23 cellular contexts compared by ENCODE assay signal in genomic region chr3:47605646-47606045, GRCh38. TPM values are rescaled to one million over a fixed set of nuclear protein-coding genes. Genes with fewer than 3 reads are reported as not detected.
DNase-seq lines count a peak whose midpoint lies in the region; ATAC-seq and TF ChIP-seq lines count a peak whose summit lies in the region.
"Had no signal": no experiment of that assay in that cellular context is flagged by ENCODE, and none has a peak within 500 bp of the region (broad histone marks: within the 10 kb centered on the region; RNA-seq: fewer than 3 reads in every experiment).

No MANE protein-coding gene starts in this region.

- CTCF ChIA-PET in IMR-90 (lab: Yijun Ruan, JAX) = no interaction called here

- peaks cover 31% of the 10 kb centered on the region for H3K36me3 ChIP-seq in IMR-90 (ENCODE audit: control insufficient read depth, insufficient read depth, low read length)

- peaks cover 20 to 36% of the 10 kb centered on the region in 2 experiments for H3K79me1 ChIP-seq in IMR-90 (ENCODE audit: low read depth in 1 of 2, low read length in 2 of 2)

- H3K4me2 ChIP-seq in IMR-90 (ENCODE audit: low read depth, low read length) = no peak overlapping the region

- no peak overlapping the region for H4K91ac ChIP-seq in IMR-90 (ENCODE audit: insufficient read depth, low read depth, low read length)

- no peak for TF ChIP-seq RAD21 in IMR-90 (IDR thresholded peaks at IDR 0.05; ENCODE audit: low read length)

- H2BK15ac ChIP-seq in IMR-90 (ENCODE audit: low read depth, low read length) = no peak overlapping the region

- no peak overlapping the region for H3K23ac ChIP-seq in IMR-90 (ENCODE audit: low read depth, low read length)

- no peak overlapping the region for H3K4ac ChIP-seq in IMR-90 (ENCODE audit: low read depth, low read length)

- no peak overlapping the region for H2BK20ac ChIP-seq in IMR-90 (ENCODE audit: low read depth, low read length)

- no TSS peak for BruUV-seq in IMR-90 (replicated peaks; lab: Mats Ljungman, UMichigan)

- WGBS in IMR-90 (ENCODE audit: extremely low coverage in 2 of 2, insufficient read length in 1 of 2), 2 experiments = no CpG with 5 or more reads among the region's 2 CpGs
- 48% methylated on average over 2 of the region's 2 CpGs for WGBS in right cardiac atrium

- H3K14ac ChIP-seq in IMR-90 (replicated peaks; ENCODE audit: low read depth, low read length) = no peak overlapping the region

- H3K27ac Mint-ChIP-seq in chondrocyte (ENCODE audit: unreplicated experiment) = peak overlapping the region; percentile 55
- H3K27ac Mint-ChIP-seq: activated CD4-positive, alpha-beta T cell treated with anti-CD3 and anti-CD28 coated beads, Interleukin-2, amount 10 ng/mL, durations not matched to agents 24 days and 14 days; T-cell had no signal

- peak; percentile 77 for ATAC-seq in IMR-90 (ENCODE audit: low read depth)
- ATAC-seq in right cardiac atrium = no peak
- ATAC-seq in GM19452 (IDR thresholded peaks at IDR 0.05; ENCODE audit: unreplicated experiment) = no peak
- ATAC-seq in GM18867 (IDR thresholded peaks at IDR 0.05; ENCODE audit: unreplicated experiment) = no peak
- ATAC-seq: left cardiac atrium, T-cell had no signal

- POLR2A ChIA-PET in IMR-90 (lab: Charles Lee; ENCODE audit: unreplicated experiment) = no interaction called here

- dilution Hi-C loops in IMR-90 (cut with HindIII; ENCODE audit: low sequenced_read_pairs, unreplicated experiment) = no loop called here

- H3K9me3 ChIP-seq in IMR-90 (ENCODE audit: control insufficient read depth, insufficient read depth, low read length) (no peaks in the 10 kb centered on the region), right cardiac atrium (ENCODE audit: control insufficient read depth, low read length) (no peaks in the 10 kb centered on the region)
- H3K9me3 ChIP-seq: suprapubic skin had no signal

- no peak overlapping the region for H2AK5ac ChIP-seq in IMR-90 (ENCODE audit: low read depth, low read length)

- H4K5ac ChIP-seq in IMR-90 (ENCODE audit: low read depth, low read length) = no peak overlapping the region

- in situ Hi-C loops in ACHN (cut with HindIII; ENCODE audit: low pct_ligation_motif_present, low pct_unique_long_range_greater_than_20kb, low sequenced_read_pairs) (no loop called here), IMR-90 (cut with MboI; ENCODE audit: low sequenced_read_pairs) (no loop called here)

- no peak overlapping the region for H3K4me3 ChIP-seq in IMR-90 (ENCODE audit: insufficient read depth, low read depth, low read length)
- H3K4me3 ChIP-seq in right cardiac atrium (ENCODE audit: low read length) = no peak overlapping the region
- H3K4me3 ChIP-seq: suprapubic skin had no signal

- peaks cover 16% of the 10 kb centered on the region for H4K20me1 ChIP-seq in IMR-90 (ENCODE audit: insufficient read depth, low read length)

- no peak overlapping the region for H2BK120ac ChIP-seq in IMR-90 (ENCODE audit: low read depth, low read length)

- peaks cover 21% of the 10 kb centered on the region for H3K9me1 ChIP-seq in IMR-90 (ENCODE audit: insufficient read depth, low read length)

- H3K27ac ChIP-seq in IMR-90 (ENCODE audit: insufficient read depth, low read length) (no peak overlapping the region), right cardiac atrium (ENCODE audit: low read length) (no peak overlapping the region)
- H3K27ac ChIP-seq: suprapubic skin had no signal

- no peaks in the 10 kb centered on the region for H3K27me3 ChIP-seq in IMR-90 (ENCODE audit: control insufficient read depth, insufficient read depth, low read length)
- H3K27me3 ChIP-seq in right cardiac atrium (ENCODE audit: control insufficient read depth, insufficient read depth) = no peaks in the 10 kb centered on the region
- H3K27me3 ChIP-seq: suprapubic skin had no signal

- no peak overlapping the region for H3K4me3 Mint-ChIP-seq in chondrocyte (ENCODE audit: unreplicated experiment)
- H3K4me3 Mint-ChIP-seq: activated CD4-positive, alpha-beta T cell treated with anti-CD3 and anti-CD28 coated beads, Interleukin-2, amount 10 ng/mL, durations not matched to agents 24 days and 14 days; CD8-positive, alpha-beta memory T cell; mesothelial cell of epicardium; nephron progenitor cell; T-cell had no signal

- H3K9me3 Mint-ChIP-seq in chondrocyte (ENCODE audit: low read depth) = no peaks in the 10 kb centered on the region
- H3K9me3 Mint-ChIP-seq: activated CD4-positive, alpha-beta T cell treated with anti-CD3 and anti-CD28 coated beads, Interleukin-2, amount 10 ng/mL, durations not matched to agents 24 days and 14 days; CD8-positive, alpha-beta memory T cell; mesothelial cell of epicardium; nephron progenitor cell; T-cell had no signal

- TF ChIP-seq CTCF in IMR-90 (conservative IDR thresholded peaks at IDR 0.05; ENCODE audit: low read depth, low read length) (no peak), chondrocyte (IDR thresholded peaks at IDR 0.05) (no peak)

- H2AK9ac ChIP-seq in IMR-90 (replicated peaks; ENCODE audit: low read depth, low read length, poor library complexity) = no peak overlapping the region

- peaks cover 31% of the 10 kb centered on the region for H3K36me3 Mint-ChIP-seq in chondrocyte (ENCODE audit: low read depth)

- no peak for TF ChIP-seq POLR2A in IMR-90 (IDR thresholded peaks at IDR 0.05; ENCODE audit: low read depth, low read length)

- H3K9ac ChIP-seq in IMR-90 (ENCODE audit: low read depth, low read length) = no peak overlapping the region

- no peak overlapping the region for H2BK5ac ChIP-seq in IMR-90 (ENCODE audit: low read depth, low read length, poor library complexity, severe bottlenecking)

- no peak overlapping the region for H3K18ac ChIP-seq in IMR-90 (ENCODE audit: low read depth, low read length)

- no peak overlapping the region for H4K8ac ChIP-seq in IMR-90 (ENCODE audit: low read depth in 2 of 2, low read length in 2 of 2)

- DNase-seq in ACHN (peak; percentile 6), IMR-90 (peak; percentile 78), chondrocyte (ENCODE audit: low spot score) (no peak), kidney tubule cell (ENCODE audit: low spot score) (peak; percentile 88), right cardiac atrium (no peak), NCI-H2196 treated with DMSO at 0.1 percent for 48 hours (lab: John Stamatoyannopoulos, UW; ENCODE audit: unreplicated experiment) (no peak)
- DNase-seq: activated CD4-positive, alpha-beta T cell treated with anti-CD3 and anti-CD28 coated beads, Interleukin-2, amount 10 ng/mL, durations not matched to agents 24 days and 14 days; activated gamma-delta T cell; CD8-positive, alpha-beta memory T cell; DND-41; foreskin fibroblast; Kasumi-1; left cardiac atrium; NCI-H1417 treated with DMSO at 0.1 percent for 48 hours; NCI-H69; nephron progenitor cell; SHP77; stimulated activated CD8-positive, alpha-beta memory T cell treated with anti-CD3 and anti-CD28 coated beads, Interleukin-4, amount 100 ng/mL, for 48 hours; T-cell had no signal

- intact Hi-C loops in IMR-90 (cut with micrococcal nuclease) (no loop called here), right cardiac atrium (cut with DNase I) (no loop called here)

- H3K56ac ChIP-seq in IMR-90 (ENCODE audit: extremely low read depth, insufficient read depth, low read length) = no peak overlapping the region

- H3K4me1 ChIP-seq in IMR-90 (ENCODE audit: control insufficient read depth, insufficient read depth, low read length) (peaks cover 2% of the 10 kb centered on the region; the same call in 1 of the 2 replicates), right cardiac atrium (ENCODE audit: control insufficient read depth, insufficient read depth, low read length) (peaks cover 1% of the 10 kb centered on the region)
- H3K4me1 ChIP-seq: suprapubic skin had no signal

- H3K4me1 Mint-ChIP-seq in chondrocyte (ENCODE audit: low read depth) = peaks cover 18% of the 10 kb centered on the region
- H3K4me1 Mint-ChIP-seq: nephron progenitor cell, T-cell had no signal

- H3K27me3 Mint-ChIP-seq in chondrocyte (ENCODE audit: low read depth) = no peaks in the 10 kb centered on the region
- H3K27me3 Mint-ChIP-seq: activated CD4-positive, alpha-beta T cell treated with anti-CD3 and anti-CD28 coated beads, Interleukin-2, amount 10 ng/mL, durations not matched to agents 24 days and 14 days; CD8-positive, alpha-beta memory T cell; T-cell had no signal

- H2AFZ ChIP-seq in IMR-90 (replicated peaks; ENCODE audit: low read length, poor library complexity) = no peak overlapping the region

TF ChIP-seq in IMR-90, 13 proteins besides CTCF, POLR2A, EP300 and RAD21 (continues in another document):
- TF ChIP-seq MAFK (IDR thresholded peaks at IDR 0.05; ENCODE audit: low read depth, low read length) = no peak
- TF ChIP-seq MAZ (IDR thresholded peaks at IDR 0.05; ENCODE audit: borderline replicate concordance, low read depth, low read length) = no peak
- TF ChIP-seq FOS (IDR thresholded peaks at IDR 0.05; ENCODE audit: low read depth, low read length) = peak; percentile 23; the same call in 1 of the 2 replicates
- no peak for TF ChIP-seq MXI1 (IDR thresholded peaks at IDR 0.05; ENCODE audit: borderline replicate concordance, low read depth, low read length)
- 0 out of 2 replicates have a peak, but pooled peaks have one; percentile 3 for TF ChIP-seq SMC3 (IDR thresholded peaks at IDR 0.05; ENCODE audit: low read depth, low read length)
- no peak for TF ChIP-seq RCOR1 (IDR thresholded peaks at IDR 0.05; ENCODE audit: insufficient replicate concordance, low read length)
- TF ChIP-seq, protein P1, sequence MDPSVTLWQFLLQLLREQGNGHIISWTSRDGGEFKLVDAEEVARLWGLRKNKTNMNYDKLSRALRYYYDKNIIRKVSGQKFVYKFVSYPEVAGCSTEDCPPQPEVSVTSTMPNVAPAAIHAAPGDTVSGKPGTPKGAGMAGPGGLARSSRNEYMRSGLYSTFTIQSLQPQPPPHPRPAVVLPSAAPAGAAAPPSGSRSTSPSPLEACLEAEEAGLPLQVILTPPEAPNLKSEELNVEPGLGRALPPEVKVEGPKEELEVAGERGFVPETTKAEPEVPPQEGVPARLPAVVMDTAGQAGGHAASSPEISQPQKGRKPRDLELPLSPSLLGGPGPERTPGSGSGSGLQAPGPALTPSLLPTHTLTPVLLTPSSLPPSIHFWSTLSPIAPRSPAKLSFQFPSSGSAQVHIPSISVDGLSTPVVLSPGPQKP (IDR thresholded peaks at IDR 0.05; ENCODE audit: borderline replicate concordance, low read depth, low read length) = no peak

RNA-seq across cellular contexts. Expression of gene CSPG5, which starts 27.0 kb away (rescaled TPM):
- total RNA-seq in IMR-90 (2012; rRNA removed) (under 0.01 TPM in 2 replicates), chondrocyte (1.2 to 2.8 TPM (median 2.1 TPM) in 3 replicates), right cardiac atrium (1 to 10 TPM in 3 of 4 donors, under 1 TPM in 1; 0.85 to 1.2 (median 1.1) TPM)
- polyA plus RNA-seq in IMR-90 (2012; rRNA removed) (0.10 TPM in 2 replicates), right cardiac atrium (0.86 TPM)
- polyA plus RNA-seq in IMR-90 (2012; cell fraction: cytosol; rRNA removed) = 0.06 and 0.13 TPM in 2 replicates
- polyA plus RNA-seq in IMR-90 (2012; cell fraction: nucleus; rRNA removed; ENCODE audit: low replicate concordance) = 0.05 and 0.07 TPM in 2 replicates
- polyA plus RNA-seq: CD8-positive, alpha-beta memory T cell had no signal

Comparison
In these comparisons a context has a peak if more than half of its experiments do, and no peak if none do; other contexts are left out.
1. DNase-seq: peak in ACHN (single experiment), IMR-90 (single experiment) and kidney tubule cell (single experiment); none in chondrocyte (single experiment), right cardiac atrium (0 of 3) and NCI-H2196 treated with DMSO at 0.1 percent for 48 hours (single experiment).